In genomic region chr3:17151598-17152373, GRCh38 we compare ENCODE assay signal across 8 cellular contexts.
A peak's percentile ranks its signal among the peaks of the same experiment; 100 is the strongest.
DNase-seq lines count a peak whose midpoint lies in the region; ATAC-seq and TF ChIP-seq lines count a peak whose summit lies in the region.

No MANE protein-coding gene starts in this region.

- no peak overlapping the region for H3K4me3 Mint-ChIP-seq in MCF 10A (ENCODE audit: unreplicated experiment)
- H3K4me3 Mint-ChIP-seq in Calu3 (ENCODE audit: low read depth, unreplicated experiment): no peak overlapping the region

- H3K27me3 Mint-ChIP-seq in MCF 10A (ENCODE audit: insufficient read depth, unreplicated experiment): no peaks in the 10 kb centered on the region
- H3K27me3 Mint-ChIP-seq in Calu3 (ENCODE audit: unreplicated experiment): no peaks in the 10 kb centered on the region

- H3K9me3 Mint-ChIP-seq in MCF 10A (ENCODE audit: unreplicated experiment) (no peaks in the 10 kb centered on the region), Calu3 (ENCODE audit: low read depth, unreplicated experiment) (peaks cover 2% of the 10 kb centered on the region)

- peak; percentile 55 to 66 for DNase-seq in activated CD8-positive, alpha-beta memory T cell treated with anti-CD3 and anti-CD28 coated beads for 1 hour (ENCODE audit: extremely low read depth in 1 of 2, low read depth in 1 of 2)
- DNase-seq in lung (ENCODE audit: low spot score) (no peak), MCF 10A (ENCODE audit: unreplicated experiment) (no peak), NCI-H1092 treated with DMSO at 0.1 percent for 48 hours (lab: John Stamatoyannopoulos, UW) (no peak), Right ventricle myocardium inferior (ENCODE audit: missing footprints) (no peak), Calu3 (no peak)

- no peak overlapping the region for H3K27ac Mint-ChIP-seq in MCF 10A (ENCODE audit: low read depth, unreplicated experiment)
- H3K27ac Mint-ChIP-seq in Calu3 (ENCODE audit: unreplicated experiment): no peak overlapping the region

- TF ChIP-seq CTCF in lung (IDR thresholded peaks at IDR 0.05; ENCODE audit: control extremely low read depth, extremely low read depth): no peak
- no peak for TF ChIP-seq CTCF in MCF 10A (IDR thresholded peaks at IDR 0.05; ENCODE audit: unreplicated experiment)
- TF ChIP-seq CTCF in Calu3 (IDR thresholded peaks at IDR 0.05; ENCODE audit: unreplicated experiment): no peak

- BruUV-seq in MCF 10A (replicated peaks; lab: Mats Ljungman, UMichigan): no TSS peak
- no TSS peak for BruUV-seq in Calu3 (replicated peaks; lab: Mats Ljungman, UMichigan)

- ATAC-seq in GM19452 (IDR thresholded peaks at IDR 0.05; ENCODE audit: unreplicated experiment): peak; percentile 98
- peak; percentile 95 for ATAC-seq in HG03442 (IDR thresholded peaks at IDR 0.05; ENCODE audit: unreplicated experiment)
- ATAC-seq in lung (ENCODE audit: insufficient read depth, low FRiP score): peak; percentile 37
- no peak for ATAC-seq in Right ventricle myocardium inferior

- intact Hi-C loops in MCF 10A (cut with micrococcal nuclease): no loop called here
- intact Hi-C loops in Right ventricle myocardium inferior (cut with DNase I): no loop called here
- intact Hi-C loops in Calu3 (cut with micrococcal nuclease; ENCODE audit: unreplicated experiment): no loop called here

- H3K27ac ChIP-seq in lung (ENCODE audit: low read depth in 1 of 2, low read length in 1 of 2): no peak overlapping the region

- H3K36me3 Mint-ChIP-seq in MCF 10A (ENCODE audit: insufficient read depth, unreplicated experiment): peaks cover 7% of the 10 kb centered on the region
- H3K36me3 Mint-ChIP-seq in Calu3 (ENCODE audit: insufficient read depth, unreplicated experiment): no peaks in the 10 kb centered on the region

- peaks cover 0 to 34% of the 10 kb centered on the region in 2 donors for H3K9me3 ChIP-seq in lung (ENCODE audit: control insufficient read depth in 2 of 2, insufficient read depth in 1 of 2, low read length in 1 of 2)

- no peak overlapping the region for H3K4me3 ChIP-seq in lung

- no peaks in the 10 kb centered on the region for H3K27me3 ChIP-seq in lung (ENCODE audit: control insufficient read depth, insufficient read depth)

- POLR2A ChIA-PET in MCF 10A (lab: Yijun Ruan, JAX): no interaction called here

- H3K4me1 ChIP-seq in lung (ENCODE audit: control insufficient read depth in 2 of 2, insufficient read depth in 2 of 2, low read length in 2 of 2): no peaks in the 10 kb centered on the region

- CTCF ChIA-PET in MCF 10A (lab: Yijun Ruan, JAX): interaction anchor here (1.4 kb wide), 1 partner anchor 262 kb away, joined by 3 read pairs; no protein-coding TSS in a partner anchor
- CTCF ChIA-PET in Calu3 (lab: Charles Lee): no interaction called here

- H3K4me1 Mint-ChIP-seq in MCF 10A (ENCODE audit: insufficient read depth, unreplicated experiment): no peaks in the 10 kb centered on the region
- H3K4me1 Mint-ChIP-seq in Calu3 (ENCODE audit: low read depth, unreplicated experiment): no peaks in the 10 kb centered on the region

- WGBS in lung, 2 donors: 89 to 90% methylated on average over 16 of the region's 16 CpGs

- H3K36me3 ChIP-seq in lung (ENCODE audit: control insufficient read depth in 2 of 2, insufficient read depth in 2 of 2, low read length in 2 of 2): peaks cover 9 to 30% of the 10 kb centered on the region in 2 donors

Comparison
In these comparisons a context has a peak if more than half of its experiments do, and no peak if none do; other contexts are left out.
1. DNase-seq: peak in activated CD8-positive, alpha-beta memory T cell treated with anti-CD3 and anti-CD28 coated beads for 1 hour (2 of 2); none in lung (single experiment), MCF 10A (single experiment), NCI-H1092 treated with DMSO at 0.1 percent for 48 hours (single experiment), Right ventricle myocardium inferior (single experiment) and Calu3 (single experiment).